Comparison of ENCODE assay signal across 1 cellular context in genomic region chr6:157056275-157056674, GRCh38.
TF ChIP-seq lines count a peak whose summit lies in the region.

No MANE protein-coding gene starts in this region.

TF ChIP-seq in neural cell, 6 proteins besides CTCF, POLR2A, EP300 and RAD21 (continued from another document):
- no peak for TF ChIP-seq REST (IDR thresholded peaks at IDR 0.05; ENCODE audit: borderline replicate concordance)
- no peak for TF ChIP-seq TAF1 (IDR thresholded peaks at IDR 0.05; ENCODE audit: low read depth)
TF ChIP-seq in neural cell: peak in this region for 0.
